In the genomic region with DNA sequence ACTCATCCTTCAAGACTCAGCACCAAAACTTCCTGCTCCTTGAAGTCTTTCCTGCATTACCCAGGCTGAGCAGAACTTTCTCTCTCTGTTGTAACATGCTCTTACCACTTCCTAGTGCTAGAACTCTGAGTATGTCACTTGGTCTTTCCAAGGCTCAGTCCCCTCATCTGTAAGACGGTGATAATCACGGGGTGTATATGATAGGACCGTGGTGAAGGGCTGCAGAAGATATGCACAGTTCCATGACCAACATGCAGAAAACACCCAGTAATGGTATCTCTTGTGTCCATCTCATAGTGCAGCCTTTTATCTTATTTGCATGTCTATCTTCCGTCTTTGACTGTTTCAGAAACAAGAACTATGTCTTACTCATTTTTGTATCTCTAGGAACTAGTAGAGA, we compare ENCODE assay signal across 16 cellular contexts.
"Had no signal": no experiment of that assay in that cellular context is flagged by ENCODE, and none has a peak within 500 bp of the region (broad histone marks: within the 10 kb centered on the region; RNA-seq: fewer than 3 reads in every experiment).

No MANE protein-coding gene starts in this region.

- H3K36me3 ChIP-seq: heart left ventricle, right atrium auricular region, sigmoid colon, uterus had no signal

- H3K4me1 ChIP-seq: foreskin keratinocyte, sigmoid colon, uterus had no signal

- H3K27ac ChIP-seq: dorsolateral prefrontal cortex, foreskin keratinocyte, heart left ventricle, right atrium auricular region, sigmoid colon, skin epidermis, uterus had no signal

- H3K4me1 Mint-ChIP-seq: natural killer cell had no signal

- H3K9me3 Mint-ChIP-seq: natural killer cell had no signal

- H3K9me3 ChIP-seq: uterus had no signal

- H3K27me3 ChIP-seq: dorsolateral prefrontal cortex, foreskin keratinocyte, heart left ventricle, right atrium auricular region, sigmoid colon, uterus had no signal

- ATAC-seq: foreskin keratinocyte, heart left ventricle had no signal

- H3K4me3 Mint-ChIP-seq: mesothelial cell of epicardium, natural killer cell, neural crest cell had no signal

- H3K27ac Mint-ChIP-seq: mesothelial cell of epicardium, natural killer cell had no signal

- H3K36me3 Mint-ChIP-seq: natural killer cell had no signal

- H3K4me3 ChIP-seq: dorsolateral prefrontal cortex, heart left ventricle, right atrium auricular region, sigmoid colon, skin epidermis, uterus had no signal

- DNase-seq: cortex of kidney; dorsolateral prefrontal cortex; effector CD8-positive, alpha-beta T cell; heart left ventricle; hypothalamus; natural killer cell; sigmoid colon; stimulated activated CD4-positive, alpha-beta T cell treated with anti-CD3 and anti-CD28 coated beads, Interleukin-2, amount 100 ng/mL, for 24 hours; stimulated activated CD4-positive, alpha-beta T cell treated with anti-CD3 and anti-CD28 coated beads, Interleukin-4, amount 100 ng/mL, for 4 hours; stimulated activated naive CD4-positive, alpha-beta T cell treated with Interleukin-2 at 50 U/mL for 16 hours; uterus had no signal
